8 cellular contexts compared by ENCODE assay signal in the genomic region with DNA sequence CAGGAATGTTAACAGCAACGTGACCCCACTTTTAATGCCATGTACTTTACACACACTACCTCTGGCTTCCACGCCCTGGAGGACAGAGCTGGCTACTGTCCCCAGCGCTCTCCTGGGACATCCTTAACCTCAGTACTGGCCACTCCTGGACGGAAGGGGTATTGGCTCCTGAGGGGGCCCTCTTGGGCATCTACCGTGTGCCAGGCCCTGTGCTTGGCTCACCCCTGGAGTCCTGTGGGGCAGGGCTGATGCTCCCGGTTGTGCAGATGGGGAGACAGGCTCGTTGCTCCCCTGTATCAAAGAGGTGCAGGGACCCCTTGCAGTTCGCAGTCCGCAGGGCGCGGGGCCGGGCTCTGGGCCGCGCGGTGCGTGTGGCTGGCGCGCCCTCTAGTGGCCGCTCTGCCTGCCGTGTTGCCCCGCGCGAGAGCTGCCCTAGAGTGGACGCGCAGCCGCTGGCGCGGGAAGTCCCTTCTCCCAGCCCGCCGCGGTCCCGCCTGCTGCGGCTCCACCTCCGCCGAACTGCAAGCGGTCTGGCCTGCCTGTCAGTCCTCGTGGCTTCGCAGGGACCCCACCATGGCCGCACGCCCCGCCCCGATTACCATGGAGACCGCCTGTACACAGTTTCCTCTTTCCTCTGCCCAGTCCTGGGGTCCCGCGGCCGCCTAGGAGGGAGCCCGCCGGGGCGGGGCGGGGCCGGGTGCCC. TPM values are rescaled to one million over a fixed set of nuclear protein-coding genes. Genes with fewer than 3 reads are reported as not detected.
A peak's percentile ranks its signal among the peaks of the same experiment; 100 is the strongest.
DNase-seq lines count a peak whose midpoint lies in the region; ATAC-seq, FAIRE-seq and TF ChIP-seq lines count a peak whose summit lies in the region.

A gene with protein sequence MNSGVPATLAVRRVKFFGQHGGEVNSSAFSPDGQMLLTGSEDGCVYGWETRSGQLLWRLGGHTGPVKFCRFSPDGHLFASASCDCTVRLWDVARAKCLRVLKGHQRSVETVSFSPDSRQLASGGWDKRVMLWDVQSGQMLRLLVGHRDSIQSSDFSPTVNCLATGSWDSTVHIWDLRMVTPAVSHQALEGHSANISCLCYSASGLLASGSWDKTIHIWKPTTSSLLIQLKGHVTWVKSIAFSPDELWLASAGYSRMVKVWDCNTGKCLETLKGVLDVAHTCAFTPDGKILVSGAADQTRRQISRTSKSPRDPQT (plus strand): TSS at position 632 of the 703 bp plus-strand sequence. CDS start 72 bp downstream, outside the sequence.

- no peak within 1 kb of the TSS for H3K27ac ChIP-seq in keratinocyte (ENCODE audit: control insufficient read depth, insufficient read depth, low read length)

- H3K9me3 Mint-ChIP-seq in central memory CD8-positive, alpha-beta T cell, result no peaks in the 10 kb centered on the region

- peak within 1 kb of the TSS; percentile 31 to 52 (median 49) for H3K4me3 ChIP-seq in keratinocyte (ENCODE audit: control insufficient read depth in 2 of 3, extremely low read depth in 1 of 3, insufficient read depth in 2 of 3, low read depth in 1 of 3, low read length in 3 of 3)

- peaks cover under 1% of the 10 kb centered on the region for H3K79me2 ChIP-seq in keratinocyte (ENCODE audit: control insufficient read depth, insufficient read depth, low read length)

- peaks cover 25% of the 10 kb centered on the region for H4K20me1 ChIP-seq in keratinocyte (ENCODE audit: control insufficient read depth, extremely low read depth, insufficient read depth, low read length)

- peak within 1 kb of the TSS; percentile 76 for H3K4me2 ChIP-seq in keratinocyte (ENCODE audit: control insufficient read depth, extremely low read depth, insufficient read depth, low read depth, low read length)

- FAIRE-seq in keratinocyte (lab: Jason Lieb, UNC), result no peak

- H3K9me1 ChIP-seq in keratinocyte (ENCODE audit: control insufficient read depth, extremely low read depth, insufficient read depth, low read length), result no peaks in the 10 kb centered on the region

- H2AFZ ChIP-seq in keratinocyte (ENCODE audit: control insufficient read depth, low read length), result peak within 1 kb of the TSS; percentile 73

- H3K4me1 ChIP-seq in keratinocyte (ENCODE audit: control insufficient read depth, extremely low read depth, insufficient read depth, low read length), result peaks cover 10% of the 10 kb centered on the region

- peak within 1 kb of the TSS; percentile 89 for H3K27ac Mint-ChIP-seq in central memory CD8-positive, alpha-beta T cell (ENCODE audit: low read depth)

- TF ChIP-seq CTCF in GM12874 (IDR thresholded peaks at IDR 0.05; ENCODE audit: insufficient read depth, low read depth, low read length), result peak; percentile 96
- peak in 2 of 3 experiments; percentile 83 to 90 for TF ChIP-seq CTCF in keratinocyte (optimal IDR thresholded peaks at IDR 0.05 in 1 of 3, IDR thresholded peaks at IDR 0.05 in 1 of 3, conservative IDR thresholded peaks at IDR 0.05 in 1 of 3; ENCODE audit: extremely low read depth in 1 of 3, insufficient read depth in 2 of 3, low read length in 3 of 3)

- H3K27me3 Mint-ChIP-seq in central memory CD8-positive, alpha-beta T cell, result no peaks in the 10 kb centered on the region

- no peaks in the 10 kb centered on the region for H3K9me3 ChIP-seq in keratinocyte (ENCODE audit: control insufficient read depth, low read depth, low read length)

- peak within 1 kb of the TSS; percentile 68 for H3K4me3 Mint-ChIP-seq in central memory CD8-positive, alpha-beta T cell

- H3K36me3 ChIP-seq in keratinocyte (ENCODE audit: control insufficient read depth in 2 of 2, extremely low read depth in 1 of 2, insufficient read depth in 2 of 2, low read length in 2 of 2), result peaks cover 11 to 14% of the 10 kb centered on the region in 2 experiments

- H3K36me3 Mint-ChIP-seq in central memory CD8-positive, alpha-beta T cell (ENCODE audit: insufficient read depth), result peaks cover 4% of the 10 kb centered on the region

- peak within 1 kb of the TSS; percentile 61 for H3K9ac ChIP-seq in keratinocyte (ENCODE audit: control insufficient read depth, extremely low read depth, insufficient read depth, low read length)

- no peaks in the 10 kb centered on the region for H3K27me3 ChIP-seq in keratinocyte (ENCODE audit: control insufficient read depth, extremely low read depth, insufficient read depth, low read length)

- ATAC-seq in HG02763 (IDR thresholded peaks at IDR 0.05; ENCODE audit: unreplicated experiment) (peak; percentile 62), GM18858 (IDR thresholded peaks at IDR 0.05; ENCODE audit: unreplicated experiment) (no peak)
- peak; percentile 90 for ATAC-seq in central memory CD8-positive, alpha-beta T cell (replicated peaks; ENCODE audit: extremely low read depth, poor library complexity, severe bottlenecking)

- DNase-seq in NCI-H2171 treated with DMSO at 0.1 percent for 48 hours (lab: John Stamatoyannopoulos, UW) (peak; percentile 73), keratinocyte (ENCODE audit: low read depth, low spot score) (no peak)
- peak; percentile 55 for DNase-seq in activated CD4-positive, CD25-positive, alpha-beta regulatory T cell treated with anti-CD3 and anti-CD28 coated beads, Interleukin-2, amount 50 U/mL, for 16 hours (ENCODE audit: low read depth, low spot score)
- DNase-seq in central memory CD8-positive, alpha-beta T cell (ENCODE audit: low spot score in 2 of 2), result peak; percentile 78
- DNase-seq in stimulated activated CD4-positive, alpha-beta T cell treated with anti-CD3 and anti-CD28 coated beads, Interleukin-12 subunit alpha, Interleukin-12 subunit beta, amount 100 ng/mL, for 48 hours (ENCODE audit: low read depth in 2 of 3, low spot score in 1 of 3), result peak; percentile 53 to 72 (median 62)

- dilution Hi-C loops in keratinocyte (cut with MboI; ENCODE audit: extremely low pct_ligation_motif_present, low sequenced_read_pairs), result no loop called here

- H3K4me1 Mint-ChIP-seq in central memory CD8-positive, alpha-beta T cell, result peaks cover 18% of the 10 kb centered on the region

RNA-seq across cellular contexts. Expression of the gene that starts here (rescaled TPM):
- polyA plus RNA-seq in keratinocyte, result not detected in 3 replicates
- polyA plus RNA-seq in keratinocyte (2011; ENCODE audit: low read depth), result not detected
- polyA plus RNA-seq in keratinocyte (2011; cell fraction: cytosol; rRNA removed), result not detected in 2 replicates
- polyA plus RNA-seq in keratinocyte (2011; cell fraction: nucleus; rRNA removed), result not detected in 2 replicates
- polyA plus RNA-seq in keratinocyte (2012; ENCODE audit: low replicate concordance), result not detected in 2 replicates
- not detected in 3 replicates for polyA minus RNA-seq in keratinocyte
- polyA minus RNA-seq in keratinocyte (2011; cell fraction: cytosol; rRNA and poly(A)+ RNA removed), result not detected
- polyA minus RNA-seq in keratinocyte (2011; cell fraction: nucleus; rRNA and poly(A)+ RNA removed), result not detected in 2 replicates
